ENCODE assay signal across 33 cellular contexts in the genomic region with DNA sequence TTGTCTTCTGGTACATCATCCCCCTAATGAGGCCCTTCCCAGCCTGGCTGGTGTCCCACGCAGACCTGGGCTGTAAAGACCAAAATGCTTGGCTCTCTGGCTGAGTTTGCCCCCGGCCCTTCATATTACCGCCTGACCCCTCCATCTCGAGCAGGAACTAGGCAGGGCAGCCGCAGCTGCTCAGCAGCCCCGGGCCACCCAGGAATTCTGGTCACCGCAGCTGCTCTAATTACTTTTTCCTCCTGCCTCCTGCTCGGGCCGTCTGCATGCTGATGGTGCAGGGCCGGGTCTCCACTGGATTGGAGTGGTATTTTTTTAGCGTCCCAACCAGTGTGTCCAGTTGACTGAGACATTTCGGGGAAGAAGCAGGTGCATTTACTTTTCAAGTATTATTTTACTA.
"Had no signal": no experiment of that assay in that cellular context is flagged by ENCODE, and none has a peak within 500 bp of the region (broad histone marks: within the 10 kb centered on the region; RNA-seq: fewer than 3 reads in every experiment).

No MANE protein-coding gene starts in this region.

- H3K27me3 ChIP-seq: adrenal gland, body of pancreas, foreskin keratinocyte had no signal

- DNase-seq: activated CD4-positive, alpha-beta memory T cell treated with anti-CD3 and anti-CD28 coated beads for 36 hours; activated CD4-positive, alpha-beta T cell treated with anti-CD3 and anti-CD28 coated beads for 36 hours; activated CD4-positive, alpha-beta T cell treated with anti-CD3 and anti-CD28 coated beads, Interleukin-2, amount 10 ng/mL, durations not matched to agents 24 days and 14 days; activated CD4-positive, CD25-positive, alpha-beta regulatory T cell; activated CD4-positive, CD25-positive, alpha-beta regulatory T cell treated with anti-CD3 and anti-CD28 coated beads, Interleukin-2, amount 50 U/mL, for 72 hours; activated CD8-positive, alpha-beta memory T cell treated with anti-CD3 and anti-CD28 coated beads, Interleukin-2, amount 10 ng/mL, durations not matched to agents 7 days and 5 days; activated CD8-positive, alpha-beta memory T cell treated with anti-CD3 and anti-CD28 coated beads, Interleukin-2, amount 50 U/mL, for 4 hours; activated CD8-positive, alpha-beta T cell treated with anti-CD3 and anti-CD28 coated beads, Interleukin-2, amount 10 ng/mL, durations not matched to agents 7 days and 5 days; activated effector memory CD4-positive, alpha-beta T cell treated with anti-CD3 and anti-CD28 coated beads, Interleukin-2, amount 50 U/mL, for 16 hours; activated naive CD4-positive, alpha-beta T cell treated with anti-CD3 and anti-CD28 coated beads for 36 hours; activated naive CD8-positive, alpha-beta T cell treated with anti-CD3 and anti-CD28 coated beads for 36 hours; activated naive CD8-positive, alpha-beta T cell treated with anti-CD3 and anti-CD28 coated beads, Interleukin-2, amount 50 U/mL, for 24 hours; activated T-cell treated with anti-CD3 and anti-CD28 coated beads, Interleukin-2, amount 50 U/mL, for 1 hour; activated T-cell treated with anti-CD3 and anti-CD28 coated beads, Interleukin-2, amount 50 U/mL, for 48 hours; adrenal gland; amygdala; aorta; body of pancreas; caudate nucleus; cortex of kidney; dermis blood vessel endothelial cell; effector CD4-positive, alpha-beta T cell; effector memory CD8-positive, alpha-beta T cell; erythroblast; foreskin keratinocyte; gastrocnemius medialis; glutamatergic neuron; heart left ventricle; T-helper 2 cell had no signal

- H3K4me3 ChIP-seq: adrenal gland, body of pancreas, esophagus muscularis mucosa, gastrocnemius medialis, heart left ventricle had no signal

- H3K9me3 ChIP-seq: adrenal gland, body of pancreas, esophagus muscularis mucosa, gastrocnemius medialis, heart left ventricle had no signal

- H3K27me3 Mint-ChIP-seq: activated CD4-positive, alpha-beta T cell treated with anti-CD3 and anti-CD28 coated beads, Interleukin-2, amount 10 ng/mL, durations not matched to agents 24 days and 14 days had no signal

- H3K36me3 Mint-ChIP-seq: activated CD4-positive, alpha-beta memory T cell treated with anti-CD3 and anti-CD28 coated beads for 36 hours; activated CD8-positive, alpha-beta memory T cell treated with anti-CD3 and anti-CD28 coated beads, Interleukin-2, amount 10 ng/mL, durations not matched to agents 7 days and 5 days; activated naive CD4-positive, alpha-beta T cell treated with anti-CD3 and anti-CD28 coated beads, Interleukin-2, amount 50 U/mL, for 24 hours; activated naive CD8-positive, alpha-beta T cell treated with anti-CD3 and anti-CD28 coated beads for 36 hours had no signal

- H3K4me1 Mint-ChIP-seq: activated CD4-positive, alpha-beta T cell treated with anti-CD3 and anti-CD28 coated beads for 36 hours; activated CD4-positive, alpha-beta T cell treated with anti-CD3 and anti-CD28 coated beads, Interleukin-2, amount 10 ng/mL, durations not matched to agents 24 days and 14 days; activated CD8-positive, alpha-beta memory T cell treated with anti-CD3 and anti-CD28 coated beads, Interleukin-2, amount 10 ng/mL, durations not matched to agents 7 days and 5 days; activated naive CD4-positive, alpha-beta T cell treated with anti-CD3 and anti-CD28 coated beads, Interleukin-2, amount 50 U/mL, for 24 hours; activated naive CD8-positive, alpha-beta T cell treated with anti-CD3 and anti-CD28 coated beads for 36 hours; activated naive CD8-positive, alpha-beta T cell treated with anti-CD3 and anti-CD28 coated beads, Interleukin-2, amount 50 U/mL, for 24 hours had no signal

- H3K4me3 Mint-ChIP-seq: activated CD4-positive, alpha-beta memory T cell treated with anti-CD3 and anti-CD28 coated beads for 36 hours; activated CD4-positive, alpha-beta T cell treated with anti-CD3 and anti-CD28 coated beads for 36 hours; activated CD4-positive, alpha-beta T cell treated with anti-CD3 and anti-CD28 coated beads, Interleukin-2, amount 10 ng/mL, durations not matched to agents 24 days and 14 days; activated CD8-positive, alpha-beta memory T cell treated with anti-CD3 and anti-CD28 coated beads, Interleukin-2, amount 10 ng/mL, durations not matched to agents 7 days and 5 days; activated CD8-positive, alpha-beta T cell treated with anti-CD3 and anti-CD28 coated beads, Interleukin-2, amount 10 ng/mL, durations not matched to agents 7 days and 5 days; activated naive CD4-positive, alpha-beta T cell treated with anti-CD3 and anti-CD28 coated beads for 36 hours; activated naive CD4-positive, alpha-beta T cell treated with anti-CD3 and anti-CD28 coated beads, Interleukin-2, amount 50 U/mL, for 24 hours; activated naive CD8-positive, alpha-beta T cell treated with anti-CD3 and anti-CD28 coated beads for 36 hours; activated naive CD8-positive, alpha-beta T cell treated with anti-CD3 and anti-CD28 coated beads, Interleukin-2, amount 50 U/mL, for 24 hours; activated T-helper 1 cell treated with anti-CD3 and anti-CD28 coated beads, Interleukin-12 subunit alpha, Interleukin-12 subunit beta, Interleukin-2, Interleukin-4 antibody, amounts not matched to agents 30 ng/mL and 10 ng/mL and 1 ng/mL, durations not matched to agents 14 hours and 24 hours and 36 hours; effector memory CD8-positive, alpha-beta T cell had no signal

- H3K4me1 ChIP-seq: adrenal gland, body of pancreas, esophagus muscularis mucosa, gastrocnemius medialis, heart left ventricle had no signal

- H3K9me3 Mint-ChIP-seq: activated CD4-positive, alpha-beta memory T cell treated with anti-CD3 and anti-CD28 coated beads for 36 hours; activated CD4-positive, alpha-beta T cell treated with anti-CD3 and anti-CD28 coated beads, Interleukin-2, amount 10 ng/mL, durations not matched to agents 24 days and 14 days; activated naive CD4-positive, alpha-beta T cell treated with anti-CD3 and anti-CD28 coated beads for 36 hours; activated naive CD4-positive, alpha-beta T cell treated with anti-CD3 and anti-CD28 coated beads, Interleukin-2, amount 50 U/mL, for 24 hours; activated naive CD8-positive, alpha-beta T cell treated with anti-CD3 and anti-CD28 coated beads for 36 hours; activated naive CD8-positive, alpha-beta T cell treated with anti-CD3 and anti-CD28 coated beads, Interleukin-2, amount 50 U/mL, for 24 hours; activated T-helper 1 cell treated with anti-CD3 and anti-CD28 coated beads, Interleukin-12 subunit alpha, Interleukin-12 subunit beta, Interleukin-2, Interleukin-4 antibody, amounts not matched to agents 30 ng/mL and 10 ng/mL and 1 ng/mL, durations not matched to agents 14 hours and 24 hours and 36 hours; activated T-helper 2 cell treated with anti-CD3 and anti-CD28 coated beads, Interferon-gamma antibody, Interleukin-2, Interleukin-4, amounts not matched to agents 10 μg/mL and 5 μg/mL and 100 μg/mL, durations not matched to agents 14 hours and 24 hours and 36 hours; effector memory CD8-positive, alpha-beta T cell had no signal

- ATAC-seq: activated CD4-positive, alpha-beta T cell treated with anti-CD3 and anti-CD28 coated beads for 36 hours; activated CD8-positive, alpha-beta memory T cell treated with anti-CD3 and anti-CD28 coated beads, Interleukin-2, amount 10 ng/mL, durations not matched to agents 7 days and 5 days; activated CD8-positive, alpha-beta T cell treated with anti-CD3 and anti-CD28 coated beads, Interleukin-2, amount 10 ng/mL, durations not matched to agents 7 days and 5 days; activated naive CD8-positive, alpha-beta T cell treated with anti-CD3 and anti-CD28 coated beads, Interleukin-2, amount 50 U/mL, for 24 hours; body of pancreas; effector memory CD8-positive, alpha-beta T cell; foreskin keratinocyte; gastrocnemius medialis; heart left ventricle had no signal

- H3K36me3 ChIP-seq: adrenal gland, esophagus muscularis mucosa, gastrocnemius medialis, heart left ventricle had no signal

- H3K27ac Mint-ChIP-seq: activated CD4-positive, alpha-beta memory T cell treated with anti-CD3 and anti-CD28 coated beads for 36 hours; activated CD4-positive, alpha-beta T cell treated with anti-CD3 and anti-CD28 coated beads for 36 hours; activated CD4-positive, alpha-beta T cell treated with anti-CD3 and anti-CD28 coated beads, Interleukin-2, amount 10 ng/mL, durations not matched to agents 24 days and 14 days; activated CD8-positive, alpha-beta memory T cell treated with anti-CD3 and anti-CD28 coated beads, Interleukin-2, amount 10 ng/mL, durations not matched to agents 7 days and 5 days; activated CD8-positive, alpha-beta T cell treated with anti-CD3 and anti-CD28 coated beads, Interleukin-2, amount 10 ng/mL, durations not matched to agents 7 days and 5 days; activated naive CD4-positive, alpha-beta T cell treated with anti-CD3 and anti-CD28 coated beads for 36 hours; activated naive CD4-positive, alpha-beta T cell treated with anti-CD3 and anti-CD28 coated beads, Interleukin-2, amount 50 U/mL, for 24 hours; activated naive CD8-positive, alpha-beta T cell treated with anti-CD3 and anti-CD28 coated beads for 36 hours; activated naive CD8-positive, alpha-beta T cell treated with anti-CD3 and anti-CD28 coated beads, Interleukin-2, amount 50 U/mL, for 24 hours; activated T-helper 1 cell treated with anti-CD3 and anti-CD28 coated beads, Interleukin-12 subunit alpha, Interleukin-12 subunit beta, Interleukin-2, Interleukin-4 antibody, amounts not matched to agents 30 ng/mL and 10 ng/mL and 1 ng/mL, durations not matched to agents 14 hours and 24 hours and 36 hours; activated T-helper 2 cell treated with anti-CD3 and anti-CD28 coated beads, Interferon-gamma antibody, Interleukin-2, Interleukin-4, amounts not matched to agents 10 μg/mL and 5 μg/mL and 100 μg/mL, durations not matched to agents 14 hours and 24 hours and 36 hours; effector memory CD8-positive, alpha-beta T cell had no signal

- H3K27ac ChIP-seq: adrenal gland, body of pancreas, esophagus muscularis mucosa, foreskin keratinocyte, gastrocnemius medialis, heart left ventricle had no signal
